In genomic region chr2:73232471-73233153, GRCh38 we compare ENCODE assay signal across 9 cellular contexts. TPM values are rescaled to one million over a fixed set of nuclear protein-coding genes. Genes with fewer than 3 reads are reported as not detected.
A peak's percentile ranks its signal among the peaks of the same experiment; 100 is the strongest.
DNase-seq lines count a peak whose midpoint lies in the region; ATAC-seq lines count a peak whose summit lies in the region.
"Had no signal": no experiment of that assay in that cellular context is flagged by ENCODE, and none has a peak within 500 bp of the region (broad histone marks: within the 10 kb centered on the region; RNA-seq: fewer than 3 reads in every experiment).

No MANE protein-coding gene starts in this region.

- H3K4me1 ChIP-seq in SJSA1 (replicated peaks) = peaks cover 18% of the 10 kb centered on the region
- H3K4me1 ChIP-seq in muscle layer of duodenum (ENCODE audit: control insufficient read depth in 1 of 2, insufficient read depth in 2 of 2, low read length in 2 of 2) = peaks cover 15 to 26% of the 10 kb centered on the region in 2 donors
- H3K4me1 ChIP-seq in aorta (ENCODE audit: control insufficient read depth in 1 of 2, insufficient read depth in 2 of 2, low read length in 2 of 2) = no peaks in the 10 kb centered on the region

- DNase-seq in NCI-H1694 (lab: John Stamatoyannopoulos, UW) (peak; percentile 5), NCI-H1694 treated with DMSO at 0.1 percent for 48 hours (lab: John Stamatoyannopoulos, UW) (no peak), SJSA1 (ENCODE audit: low read depth in 1 of 2, low spot score in 2 of 2) (peak in 1 of 2 experiments; percentile 20), dermis blood vessel endothelial cell (peak; percentile 37), aorta (no peak), D341Med (ENCODE audit: low spot score) (no peak)

- H3K4me3 ChIP-seq in SJSA1 (peak overlapping the region; percentile 78), muscle layer of duodenum (ENCODE audit: low read depth in 1 of 2, low read length in 2 of 2) (peak overlapping the region; percentile 91 to 93), aorta (ENCODE audit: low read length in 2 of 2) (peak overlapping the region; percentile 22 to 58)

- 1 to 2% methylated on average over 24 to 37 of the region's 37 CpGs for WGBS in aorta, 2 donors

- ATAC-seq in HG02571 (IDR thresholded peaks at IDR 0.05; ENCODE audit: unreplicated experiment) (peak; percentile 4), aorta (ENCODE audit: low FRiP score) (no peak)

- no peaks in the 10 kb centered on the region for H3K27me3 ChIP-seq in SJSA1 (replicated peaks)
- no peaks in the 10 kb centered on the region for H3K27me3 ChIP-seq in muscle layer of duodenum (ENCODE audit: low read depth, low read length)
- no peaks in the 10 kb centered on the region for H3K27me3 ChIP-seq in aorta (ENCODE audit: control insufficient read depth in 1 of 2, insufficient read depth in 2 of 2, low read length in 1 of 2)

- H3K27ac ChIP-seq in SJSA1 = no peak overlapping the region
- H3K27ac ChIP-seq in muscle layer of duodenum (ENCODE audit: low read length) = peak overlapping the region; percentile 39
- H3K27ac ChIP-seq in aorta (ENCODE audit: low read depth in 1 of 2, low read length in 2 of 2) = no peak overlapping the region

- H3K9me3 ChIP-seq in SJSA1 (replicated peaks) = no peaks in the 10 kb centered on the region
- H3K9me3 ChIP-seq in muscle layer of duodenum (ENCODE audit: control insufficient read depth in 1 of 2, low read length in 2 of 2) = no peaks in the 10 kb centered on the region
- no peaks in the 10 kb centered on the region for H3K9me3 ChIP-seq in aorta (ENCODE audit: control insufficient read depth, low read length)

- H3K36me3 ChIP-seq in SJSA1 (peaks cover 39% of the 10 kb centered on the region), muscle layer of duodenum (ENCODE audit: control insufficient read depth in 1 of 2, insufficient read depth in 2 of 2, low read length in 2 of 2) (peaks cover 3 to 13% of the 10 kb centered on the region in 2 donors), aorta (ENCODE audit: control insufficient read depth in 1 of 2, insufficient read depth in 2 of 2, low read length in 1 of 2) (no peaks in the 10 kb centered on the region)

- intact Hi-C loops in aorta (cut with DNase I) = loop anchor here (5.0 kb wide), 2 partner anchors 155 to 505 kb away; partner anchors contain the start of genes ALMS1 (in 1 of the 2) and TPRKB (in 1 of the 2)

RNA-seq across cellular contexts. Expression of gene PRADC1, which starts 0.4 kb away (rescaled TPM):
- total RNA-seq in SJSA1 (2014; rRNA removed; shearing (Covaris generic)) = 42.0 and 45.8 TPM in 2 replicates
- total RNA-seq in dermis blood vessel endothelial cell (19.8 and 29.4 TPM in 2 replicates), aorta (10 to 100 TPM; 12.4 to 15.9 TPM)
- polyA plus RNA-seq in aorta = 10 to 100 TPM; 25.9 to 54.8 TPM

RNA-seq across cellular contexts. Expression of gene CCT7, which starts 1.5 kb away (rescaled TPM):
- total RNA-seq in SJSA1 (2014; rRNA removed; shearing (Covaris generic)) = 570 and 815 TPM in 2 replicates
- 338 and 453 TPM in 2 replicates for total RNA-seq in dermis blood vessel endothelial cell
- total RNA-seq in aorta = 100 to 1,000 TPM; 128 to 157 TPM
- 100 to 1,000 TPM; 132 to 154 TPM for polyA plus RNA-seq in aorta

RNA-seq across cellular contexts. Expression of gene SMYD5, which starts 18.6 kb away (rescaled TPM):
- total RNA-seq in SJSA1 (2014; rRNA removed; shearing (Covaris generic)) = 20.7 and 24.3 TPM in 2 replicates
- total RNA-seq in dermis blood vessel endothelial cell = 22.6 and 26.5 TPM in 2 replicates
- 10 to 100 TPM; 17.9 to 23.0 TPM for total RNA-seq in aorta
- 10 to 100 TPM in 1 of 2 donors, 1 to 10 TPM in 1; 4.3 to 17.3 TPM for polyA plus RNA-seq in aorta

RNA-seq across cellular contexts. Expression of gene NOTO, which starts 30.2 kb away (rescaled TPM):
- total RNA-seq in SJSA1 (2014; rRNA removed; shearing (Covaris generic)) = not detected in 2 replicates
- total RNA-seq in dermis blood vessel endothelial cell = not detected in 2 replicates
- total RNA-seq in aorta = not detected
- not detected for polyA plus RNA-seq in aorta
- total RNA-seq: Daoy had no signal

RNA-seq across cellular contexts. Expression of gene FBXO41, which starts 51.7 kb away (rescaled TPM):
- 0.05 and 0.72 TPM in 2 replicates for total RNA-seq in SJSA1 (2014; rRNA removed; shearing (Covaris generic))
- total RNA-seq in dermis blood vessel endothelial cell (0.19 and 0.34 TPM in 2 replicates), aorta (1 to 10 TPM; 3.3 to 4.7 TPM)
- 1 to 10 TPM in 1 of 2 donors, under 1 TPM in 1; 0.25 to 1.2 TPM for polyA plus RNA-seq in aorta

Comparison
In these comparisons a context has a peak if more than half of its experiments do, and no peak if none do; other contexts are left out.
1. DNase-seq: peak in NCI-H1694 (single experiment) and dermis blood vessel endothelial cell (single experiment); none in NCI-H1694 treated with DMSO at 0.1 percent for 48 hours (single experiment), aorta (0 of 2) and D341Med (single experiment).
2. H3K4me3 ChIP-seq: peak in every context shown above with its lines; median percentile 92 in muscle layer of duodenum; 78 in SJSA1; 40 in aorta.